Comparison of ENCODE assay signal across 10 cellular contexts in genomic region chr4:99712530-99712929, GRCh38. TPM values are rescaled to one million over a fixed set of nuclear protein-coding genes. Genes with fewer than 3 reads are reported as not detected.
"Had no signal": no experiment of that assay in that cellular context is flagged by ENCODE, and none has a peak within 500 bp of the region (broad histone marks: within the 10 kb centered on the region; RNA-seq: fewer than 3 reads in every experiment).

No MANE protein-coding gene starts in this region.

- H3K27ac ChIP-seq: GM23248, HL-60 had no signal

- H3K9me3 ChIP-seq: HAP-1 had no signal

- H2AFZ ChIP-seq: GM23248 had no signal

- H3K36me3 ChIP-seq: HAP-1 had no signal

- H3K4me1 ChIP-seq: HAP-1 had no signal

- DNase-seq: GM23248, GOT3, H7, HFFc6 had no signal

- H3K9ac ChIP-seq: GM23248 had no signal

- FAIRE-seq: HepG2, K562 had no signal

- H3K4me3 ChIP-seq: GM23248, HAP-1, K562 had no signal

- ATAC-seq: HCT116, HepG2, K562 had no signal

RNA-seq across cellular contexts. Expression of gene C4orf54, which starts 54.9 kb away (rescaled TPM):
- total RNA-seq: GM23248, H7, HepG2, HT1080, K562 had no signal
- polyA plus RNA-seq: GM23248, HepG2, K562 had no signal
